In the genomic region with DNA sequence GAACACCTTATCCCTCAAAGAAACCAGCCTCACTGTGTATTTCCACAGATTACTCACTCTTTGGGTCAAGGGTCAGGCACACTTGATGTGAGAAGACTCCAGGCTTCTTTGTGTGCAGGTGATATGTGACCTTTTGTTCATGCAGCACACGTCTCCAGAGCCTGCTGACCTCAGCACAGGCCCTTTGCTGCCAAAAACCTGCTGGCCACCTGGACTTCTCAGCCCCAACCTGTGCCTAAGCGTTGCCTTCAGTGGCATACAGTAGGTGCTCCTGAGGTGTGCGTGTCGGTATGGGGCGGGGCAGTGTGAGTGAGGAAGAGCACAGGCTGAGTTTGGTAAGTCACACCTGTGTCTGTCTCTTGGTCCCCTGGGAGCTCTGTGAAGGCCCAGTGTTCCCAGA, we compare ENCODE assay signal across 23 cellular contexts. TPM values are rescaled to one million over a fixed set of nuclear protein-coding genes. Genes with fewer than 3 reads are reported as not detected.
"Had no signal": no experiment of that assay in that cellular context is flagged by ENCODE, and none has a peak within 500 bp of the region (broad histone marks: within the 10 kb centered on the region; RNA-seq: fewer than 3 reads in every experiment).

No MANE protein-coding gene starts in this region.

- H3K4me2 ChIP-seq: smooth muscle cell had no signal

- H3K27me3 ChIP-seq: esophagus squamous epithelium had no signal

- H3K27ac ChIP-seq: esophagus squamous epithelium, prostate gland had no signal

- H3K36me3 Mint-ChIP-seq: brain, WTC11 had no signal

- H3K27me3 Mint-ChIP-seq: brain had no signal

- H3K9me3 Mint-ChIP-seq: activated CD8-positive, alpha-beta T cell treated with anti-CD3 and anti-CD28 coated beads for 36 hours; activated naive CD8-positive, alpha-beta T cell treated with anti-CD3 and anti-CD28 coated beads for 36 hours; WTC11 had no signal

- H3K27ac Mint-ChIP-seq: activated CD8-positive, alpha-beta T cell treated with anti-CD3 and anti-CD28 coated beads for 36 hours; activated naive CD8-positive, alpha-beta T cell treated with anti-CD3 and anti-CD28 coated beads for 36 hours; WTC11 had no signal

- H3K9me3 ChIP-seq: esophagus squamous epithelium, prostate gland had no signal

- DNase-seq: activated CD4-positive, alpha-beta T cell treated with anti-CD3 and anti-CD28 coated beads for 48 hours; activated CD8-positive, alpha-beta memory T cell treated with anti-CD3 and anti-CD28 coated beads, Interleukin-2, amount 50 U/mL, for 48 hours; activated CD8-positive, alpha-beta T cell treated with anti-CD3 and anti-CD28 coated beads for 36 hours; activated naive CD8-positive, alpha-beta T cell treated with anti-CD3 and anti-CD28 coated beads for 36 hours; amygdala; central memory CD4-positive, alpha-beta T cell; cortex of kidney; effector CD8-positive, alpha-beta T cell; esophagus squamous epithelium; hippocampal formation; mesendoderm; right cardiac atrium; stimulated activated naive CD8-positive, alpha-beta T cell treated with anti-CD3 and anti-CD28 coated beads, Interleukin-15, Interleukin-2, amounts not matched to agents 100 U/mL and 50 U/mL, for 24 hours; T-helper 2 cell; trophoblast cell had no signal

- ATAC-seq: activated CD8-positive, alpha-beta T cell treated with anti-CD3 and anti-CD28 coated beads for 36 hours; stimulated activated naive CD8-positive, alpha-beta T cell treated with anti-CD3 and anti-CD28 coated beads, Interleukin-15, Interleukin-2, amounts not matched to agents 100 U/mL and 50 U/mL, for 24 hours; WTC11 had no signal

- H3K36me3 ChIP-seq: prostate gland had no signal

- FAIRE-seq: endothelial cell of umbilical vein, keratinocyte had no signal

- H3K4me3 Mint-ChIP-seq: activated CD8-positive, alpha-beta T cell treated with anti-CD3 and anti-CD28 coated beads for 36 hours; activated naive CD8-positive, alpha-beta T cell treated with anti-CD3 and anti-CD28 coated beads for 36 hours; brain; WTC11 had no signal

- H3K4me3 ChIP-seq: esophagus squamous epithelium, prostate gland, smooth muscle cell had no signal

RNA-seq across cellular contexts. Expression of gene WNT11, which starts 58.1 kb away (rescaled TPM):
- total RNA-seq: activated naive CD8-positive, alpha-beta T cell treated with anti-CD3 and anti-CD28 coated beads for 36 hours; endothelial cell of umbilical vein; fibroblast of villous mesenchyme; glomerular endothelial cell had no signal
- polyA plus RNA-seq: endothelial cell of umbilical vein, keratinocyte had no signal
